In genomic region chr7:23181684-23182553, GRCh38 we compare ENCODE assay signal across 8 cellular contexts. TPM values are rescaled to one million over a fixed set of nuclear protein-coding genes. Genes with fewer than 3 reads are reported as not detected.
DNase-seq lines count a peak whose midpoint lies in the region; ATAC-seq and TF ChIP-seq lines count a peak whose summit lies in the region.

NUP42 (plus strand) TSS chr7:23182048; CDS start chr7:23182086, 38 bp downstream.

- TF ChIP-seq POLR2A in breast epithelium (IDR thresholded peaks at IDR 0.05) = peak; percentile 24

- peak within 1 kb of the TSS; percentile 99 for H2AFZ ChIP-seq in ACC112 (ENCODE audit: low read length, unreplicated experiment)

- DNase-seq in NCI-H2196 treated with DMSO at 0.1 percent for 48 hours (lab: John Stamatoyannopoulos, UW; ENCODE audit: unreplicated experiment) (peak; percentile 93), breast epithelium (ENCODE audit: low spot score in 2 of 2) (peak; percentile 90)

- peak within 1 kb of the TSS; percentile 92 to 94 (median 94) for H3K9ac ChIP-seq in skeletal muscle tissue (ENCODE audit: low read depth in 1 of 3, low read length in 3 of 3)

- peaks cover 15% of the 10 kb centered on the region for H3K4me1 ChIP-seq in ACC112 (ENCODE audit: control insufficient read depth, insufficient read depth, low read length, unreplicated experiment)
- H3K4me1 ChIP-seq in breast epithelium = peaks cover 0 to 12% of the 10 kb centered on the region in 2 donors
- peaks cover 11 to 14% (median 13%) of the 10 kb centered on the region in 3 donors for H3K4me1 ChIP-seq in skeletal muscle tissue (ENCODE audit: control insufficient read depth in 3 of 3, insufficient read depth in 3 of 3, low read length in 3 of 3)

- ATAC-seq in GM18870 (IDR thresholded peaks at IDR 0.05; ENCODE audit: unreplicated experiment) = peak; percentile 94
- peak; percentile 93 for ATAC-seq in HG03135 (IDR thresholded peaks at IDR 0.05; ENCODE audit: unreplicated experiment)

- intact Hi-C loops in breast epithelium (cut with DNase I; ENCODE audit: low total_unique reads) = no loop called here

- peaks cover 11% of the 10 kb centered on the region for H3K36me3 ChIP-seq in ACC112 (ENCODE audit: insufficient read depth, low read length)
- no peaks in the 10 kb centered on the region for H3K36me3 ChIP-seq in breast epithelium
- H3K36me3 ChIP-seq in skeletal muscle tissue (ENCODE audit: control insufficient read depth in 3 of 3, insufficient read depth in 3 of 3, low read length in 3 of 3) = peaks cover 0 to 8% (median 3%) of the 10 kb centered on the region in 3 donors

- H3K4me3 ChIP-seq in ACC112 (ENCODE audit: low read depth, low read length) (peak within 1 kb of the TSS; percentile 80), breast epithelium (peak within 1 kb of the TSS; percentile 62 to 88 (median 63)), iPS-18c (ENCODE audit: insufficient read depth, low read depth, low read length) (peak within 1 kb of the TSS; percentile 95), skeletal muscle tissue (ENCODE audit: low read length in 3 of 3) (peak within 1 kb of the TSS; percentile 97 to 98 (median 97))

- H3K27me3 ChIP-seq in ACC112 (ENCODE audit: insufficient read depth, low read length) (no peaks in the 10 kb centered on the region), breast epithelium (no peaks in the 10 kb centered on the region), skeletal muscle tissue (ENCODE audit: control insufficient read depth in 3 of 3, insufficient read depth in 3 of 3, low read length in 3 of 3) (no peaks in the 10 kb centered on the region)

- H3K79me2 ChIP-seq in ACC112 (ENCODE audit: control insufficient read depth, insufficient read depth, low read length, unreplicated experiment) = peaks cover 33% of the 10 kb centered on the region

- TF ChIP-seq CTCF in VCaP (conservative IDR thresholded peaks at IDR 0.05) (no peak), breast epithelium (IDR thresholded peaks at IDR 0.05) (no peak)

- H3K27ac ChIP-seq in ACC112 (ENCODE audit: low read depth, low read length) (peak within 1 kb of the TSS; percentile 89), VCaP (peak within 1 kb of the TSS; percentile 87), breast epithelium (peak within 1 kb of the TSS; percentile 85 to 96), skeletal muscle tissue (ENCODE audit: low read depth, low read length) (peak within 1 kb of the TSS; percentile 95)

- H3K9me3 ChIP-seq in breast epithelium = no peaks in the 10 kb centered on the region
- no peaks in the 10 kb centered on the region for H3K9me3 ChIP-seq in iPS-18c (ENCODE audit: control insufficient read depth, insufficient read depth, low read length)
- H3K9me3 ChIP-seq in skeletal muscle tissue (ENCODE audit: control insufficient read depth in 3 of 3, low read length in 3 of 3) = no peaks in the 10 kb centered on the region

RNA-seq across cellular contexts. Expression of gene NUP42, which starts in this region (rescaled TPM):
- 10 to 100 TPM; 29.4 to 46.4 (median 34.1) TPM for total RNA-seq in breast epithelium
- 32.4 TPM for total RNA-seq in skeletal muscle tissue

Comparison
In these comparisons a context has a peak if more than half of its experiments do, and no peak if none do; other contexts are left out.
1. Peak in every context shown above with its lines: DNase-seq, ATAC-seq, H3K4me3 ChIP-seq and H3K27ac ChIP-seq.